In genomic region chr6:64334646-64335045, GRCh38 we compare ENCODE assay signal across 17 cellular contexts.
DNase-seq lines count a peak whose midpoint lies in the region; ATAC-seq and TF ChIP-seq lines count a peak whose summit lies in the region.
"Had no signal": no experiment of that assay in that cellular context is flagged by ENCODE, and none has a peak within 500 bp of the region (broad histone marks: within the 10 kb centered on the region; RNA-seq: fewer than 3 reads in every experiment).

No MANE protein-coding gene starts in this region.

- H3K27ac ChIP-seq in lower lobe of right lung: no peak overlapping the region
- H3K27ac ChIP-seq: BLaER1 treated with 17β-estradiol and CSF1 and Interleukin-3, amounts not matched to agents 10 nM and 100 nM; HL-60 had no signal

- no peak for TF ChIP-seq CTCF in astrocyte of the spinal cord (IDR thresholded peaks at IDR 0.05; ENCODE audit: low read depth, low read length)
- TF ChIP-seq CTCF in fibroblast of pulmonary artery (IDR thresholded peaks at IDR 0.05; ENCODE audit: low read length, missing control alignments): no peak
- no peak for TF ChIP-seq CTCF in lower lobe of right lung (IDR thresholded peaks at IDR 0.05)

- DNase-seq in M059J (ENCODE audit: low read depth): peak; percentile 57
- DNase-seq in astrocyte of the spinal cord (ENCODE audit: low read depth, low spot score): peak; percentile 23
- peak; percentile 42 for DNase-seq in fibroblast of pulmonary artery (ENCODE audit: low read depth)
- DNase-seq in skeletal muscle cell (ENCODE audit: low read depth): peak; percentile 19
- DNase-seq in lower lobe of right lung: no peak
- DNase-seq in glomerular visceral epithelial cell (ENCODE audit: extremely low spot score): no peak
- DNase-seq in left colon: no peak
- DNase-seq in HuH-7 (ENCODE audit: low spot score): no peak
- DNase-seq: ACHN; CD4-positive, CD25-positive, alpha-beta regulatory T cell; DMS 273 treated with DMSO at 0.1 percent for 48 hours; DMS79; H7 had no signal

- H3K9me3 ChIP-seq in lower lobe of right lung: peaks cover 6% of the 10 kb centered on the region
- H3K9me3 ChIP-seq: BLaER1 treated with 17β-estradiol and CSF1 and Interleukin-3, amounts not matched to agents 10 nM and 100 nM had no signal

- no peaks in the 10 kb centered on the region for H3K27me3 ChIP-seq in lower lobe of right lung (ENCODE audit: low read depth)
- H3K27me3 ChIP-seq: BLaER1 treated with 17β-estradiol and CSF1 and Interleukin-3, amounts not matched to agents 10 nM and 100 nM had no signal

- intact Hi-C loops in lower lobe of right lung (cut with DNase I): loop anchor here (10.0 kb wide), 1 partner anchor 410 kb away; no protein-coding TSS in a partner anchor
- intact Hi-C loops in left colon (cut with DNase I, micrococcal nuclease): loop anchor here in 1 of 2 donors (5.0 kb wide), 1 partner anchor 412 kb away; no protein-coding TSS in a partner anchor

- no peaks in the 10 kb centered on the region for H3K36me3 ChIP-seq in lower lobe of right lung
- H3K36me3 ChIP-seq: BLaER1 treated with 17β-estradiol and CSF1 and Interleukin-3, amounts not matched to agents 10 nM and 100 nM had no signal

- H3K4me1 ChIP-seq in lower lobe of right lung: no peaks in the 10 kb centered on the region

- no peak for ATAC-seq in lower lobe of right lung
- ATAC-seq in left colon: no peak
- ATAC-seq: GM12878, GM23338 had no signal

- in situ Hi-C loops in astrocyte of the spinal cord (cut with HindIII; ENCODE audit: low sequenced_read_pairs): no loop called here

- H3K4me3 ChIP-seq in astrocyte of the spinal cord (ENCODE audit: low read depth, low read length): no peak overlapping the region
- no peak overlapping the region for H3K4me3 ChIP-seq in fibroblast of pulmonary artery (replicated peaks; ENCODE audit: low read depth, low read length)
- H3K4me3 ChIP-seq in skeletal muscle cell (ENCODE audit: low read depth, low read length): no peak overlapping the region
- no peak overlapping the region for H3K4me3 ChIP-seq in lower lobe of right lung
- H3K4me3 ChIP-seq: BLaER1 treated with 17β-estradiol and CSF1 and Interleukin-3, amounts not matched to agents 10 nM and 100 nM; GM12878; GM23338 had no signal

Comparison
In these comparisons a context has a peak if more than half of its experiments do, and no peak if none do; other contexts are left out.
1. DNase-seq: peak in M059J (single experiment), astrocyte of the spinal cord (single experiment), fibroblast of pulmonary artery (single experiment) and skeletal muscle cell (single experiment); none in lower lobe of right lung (single experiment), glomerular visceral epithelial cell (single experiment), left colon (0 of 2) and HuH-7 (single experiment).